ENCODE assay signal across 8 cellular contexts in genomic region chr3:111723293-111723963, GRCh38. TPM values are rescaled to one million over a fixed set of nuclear protein-coding genes. Genes with fewer than 3 reads are reported as not detected.
DNase-seq lines count a peak whose midpoint lies in the region; ATAC-seq, FAIRE-seq and TF ChIP-seq lines count a peak whose summit lies in the region.

No MANE protein-coding gene starts in this region.

- ATAC-seq in HG02852 (IDR thresholded peaks at IDR 0.05; ENCODE audit: unreplicated experiment) = peak; percentile 84
- no peak for ATAC-seq in HG03135 (IDR thresholded peaks at IDR 0.05; ENCODE audit: unreplicated experiment)

- peaks cover 1% of the 10 kb centered on the region for H3K79me2 ChIP-seq in keratinocyte (ENCODE audit: control insufficient read depth, insufficient read depth, low read length)

- dilution Hi-C loops in keratinocyte (cut with MboI; ENCODE audit: extremely low pct_ligation_motif_present, low sequenced_read_pairs) = no loop called here

- no peaks in the 10 kb centered on the region for H3K27me3 ChIP-seq in keratinocyte (ENCODE audit: control insufficient read depth, extremely low read depth, insufficient read depth, low read length)

- H4K20me1 ChIP-seq in keratinocyte (ENCODE audit: control insufficient read depth, extremely low read depth, insufficient read depth, low read length) = no peaks in the 10 kb centered on the region

- no peaks in the 10 kb centered on the region for H3K9me3 ChIP-seq in keratinocyte (ENCODE audit: control insufficient read depth, low read depth, low read length)

- no peak overlapping the region for H3K27ac ChIP-seq in keratinocyte (ENCODE audit: control insufficient read depth, insufficient read depth, low read length)

- peaks cover 8% of the 10 kb centered on the region for H3K4me1 ChIP-seq in keratinocyte (ENCODE audit: control insufficient read depth, extremely low read depth, insufficient read depth, low read length)

- DNase-seq in EH (ENCODE audit: low read depth) (peak; percentile 97), RCC 7860 (ENCODE audit: low spot score) (peak; percentile 15), keratinocyte (ENCODE audit: low read depth, low spot score) (no peak), NCI-H526 (lab: John Stamatoyannopoulos, UW) (no peak)
- DNase-seq in stimulated activated CD4-positive, alpha-beta T cell treated with anti-CD3 and anti-CD28 coated beads, Interleukin-4, amount 100 ng/mL, for 24 hours = no peak
- no peak for DNase-seq in activated effector memory CD4-positive, alpha-beta T cell treated with anti-CD3 and anti-CD28 coated beads, Interleukin-2, amount 50 U/mL, for 16 hours

- no peak overlapping the region for H3K4me2 ChIP-seq in keratinocyte (ENCODE audit: control insufficient read depth, extremely low read depth, insufficient read depth, low read depth, low read length)

- no peak for TF ChIP-seq CTCF in keratinocyte (optimal IDR thresholded peaks at IDR 0.05 in 1 of 3, IDR thresholded peaks at IDR 0.05 in 1 of 3, conservative IDR thresholded peaks at IDR 0.05 in 1 of 3; ENCODE audit: extremely low read depth in 1 of 3, insufficient read depth in 2 of 3, low read length in 3 of 3)

- H3K9me1 ChIP-seq in keratinocyte (ENCODE audit: control insufficient read depth, extremely low read depth, insufficient read depth, low read length) = peaks cover 2% of the 10 kb centered on the region

- no peak overlapping the region for H3K4me3 ChIP-seq in keratinocyte (ENCODE audit: control insufficient read depth in 2 of 3, extremely low read depth in 1 of 3, insufficient read depth in 2 of 3, low read depth in 1 of 3, low read length in 3 of 3)

- no peak for FAIRE-seq in RCC 7860 (lab: Jason Lieb, UNC)
- FAIRE-seq in keratinocyte (lab: Jason Lieb, UNC) = peak; percentile 80

- H2AFZ ChIP-seq in keratinocyte (ENCODE audit: control insufficient read depth, low read length) = no peak overlapping the region

- no peak overlapping the region for H3K9ac ChIP-seq in keratinocyte (ENCODE audit: control insufficient read depth, extremely low read depth, insufficient read depth, low read length)

- H3K36me3 ChIP-seq in keratinocyte (ENCODE audit: control insufficient read depth in 2 of 2, extremely low read depth in 1 of 2, insufficient read depth in 2 of 2, low read length in 2 of 2) = peaks cover 2 to 4% of the 10 kb centered on the region in 2 experiments

RNA-seq across cellular contexts. Expression of gene PLCXD2, which starts 49.0 kb away (rescaled TPM):
- 5.9 to 10.9 TPM (median 9.8 TPM) in 3 replicates for polyA plus RNA-seq in keratinocyte
- 2.6 TPM for polyA plus RNA-seq in keratinocyte (2011; ENCODE audit: low read depth)
- 10.5 and 14.0 TPM in 2 replicates for polyA plus RNA-seq in keratinocyte (2011; cell fraction: cytosol; rRNA removed)
- polyA plus RNA-seq in keratinocyte (2011; cell fraction: nucleus; rRNA removed) = 9.5 and 10.5 TPM in 2 replicates
- 2.2 and 9.5 TPM in 2 replicates for polyA plus RNA-seq in keratinocyte (2012; ENCODE audit: low replicate concordance)
- polyA minus RNA-seq in keratinocyte = 4.2 to 14.5 TPM (median 5.5 TPM) in 3 replicates
- 3.1 TPM for polyA minus RNA-seq in keratinocyte (2011; cell fraction: cytosol; rRNA and poly(A)+ RNA removed)
- polyA minus RNA-seq in keratinocyte (2011; cell fraction: nucleus; rRNA and poly(A)+ RNA removed) = 16.5 and 29.0 TPM in 2 replicates

Comparison
In these comparisons a context has a peak if more than half of its experiments do, and no peak if none do; other contexts are left out.
1. DNase-seq: peak in EH (single experiment) and RCC 7860 (single experiment); none in keratinocyte (single experiment), stimulated activated CD4-positive, alpha-beta T cell treated with anti-CD3 and anti-CD28 coated beads, Interleukin-4, amount 100 ng/mL, for 24 hours (single experiment), activated effector memory CD4-positive, alpha-beta T cell treated with anti-CD3 and anti-CD28 coated beads, Interleukin-2, amount 50 U/mL, for 16 hours (single experiment) and NCI-H526 (0 of 2).